Comparison of ENCODE assay signal across 17 cellular contexts in the genomic region with DNA sequence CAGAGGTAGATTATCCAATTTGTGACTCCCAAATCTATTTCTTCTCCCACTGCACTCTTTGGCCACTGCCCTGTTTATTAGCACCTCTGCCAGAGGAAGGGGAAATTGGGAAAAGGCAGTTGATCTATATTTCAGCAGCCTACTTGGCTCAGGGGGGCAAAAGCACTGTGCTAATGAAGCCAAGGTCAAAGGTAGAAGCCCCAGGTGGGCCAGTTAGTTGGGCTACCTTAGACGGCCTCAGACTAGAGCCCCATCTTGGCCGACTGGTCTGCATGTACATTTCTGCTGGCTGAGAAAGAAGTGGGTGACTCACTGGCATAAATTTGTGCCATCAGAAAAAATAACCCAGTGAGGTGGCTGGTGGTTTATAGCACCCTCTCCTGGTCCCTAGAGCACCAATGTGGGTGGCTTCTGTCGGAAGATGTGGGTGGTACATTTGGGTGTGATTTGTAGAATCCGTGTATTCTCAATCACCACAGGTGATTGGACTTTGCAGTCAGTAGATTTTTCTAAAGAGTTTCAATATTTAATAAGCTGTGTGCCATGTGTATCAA.
DNase-seq lines count a peak whose midpoint lies in the region; ATAC-seq and TF ChIP-seq lines count a peak whose summit lies in the region.
"Had no signal": no experiment of that assay in that cellular context is flagged by ENCODE, and none has a peak within 500 bp of the region (broad histone marks: within the 10 kb centered on the region; RNA-seq: fewer than 3 reads in every experiment).

No MANE protein-coding gene starts in this region.

- no peak for TF ChIP-seq POLR2A in transverse colon (IDR thresholded peaks at IDR 0.05)

- no peak overlapping the region for H3K56ac ChIP-seq in H9 (ENCODE audit: insufficient read length, low read depth, low read length)

- POLR2A ChIA-PET in WTC11 (lab: Charles Lee), result no interaction called here

- H3K27ac ChIP-seq in H9 (ENCODE audit: insufficient read length, low read depth, low read length), result no peak overlapping the region
- no peak overlapping the region for H3K27ac ChIP-seq in endodermal cell (ENCODE audit: low read depth, low read length)
- H3K27ac ChIP-seq in transverse colon, result no peak overlapping the region
- H3K27ac ChIP-seq: BLaER1 treated with 17β-estradiol and CSF1 and Interleukin-3, amounts not matched to agents 10 nM and 100 nM; SJCRH30 had no signal

- H3K4me2 ChIP-seq in H9 (ENCODE audit: insufficient read depth, insufficient read length, low read length), result no peak overlapping the region
- H3K4me2 ChIP-seq: BLaER1 treated with 17β-estradiol and CSF1 and Interleukin-3, amounts not matched to agents 10 nM and 100 nM had no signal

- H3K4me1 Mint-ChIP-seq in H9 (peaks cover 4% of the 10 kb centered on the region in 2 experiments), endodermal cell (no peaks in the 10 kb centered on the region), WTC11 (peaks cover 4% of the 10 kb centered on the region)

- no peak overlapping the region for H4K5ac ChIP-seq in H9 (ENCODE audit: insufficient read length, low read depth, low read length)

- in situ Hi-C loops in transverse colon (cut with MboI; ENCODE audit: low pct_ligation_motif_present in 1 of 4, low pct_unique_long_range_greater_than_20kb in 1 of 4, low sequenced_read_pairs in 3 of 4), result no loop called here

- H3K23me2 ChIP-seq in H9 (ENCODE audit: insufficient read length, low read depth, low read length, poor library complexity, severe bottlenecking), result no peaks in the 10 kb centered on the region

- no peak overlapping the region for H2BK20ac ChIP-seq in H9 (ENCODE audit: low read depth, low read length, poor library complexity, severe bottlenecking)

- H3K4ac ChIP-seq in H9 (ENCODE audit: low read depth, low read length), result no peak overlapping the region

- intact Hi-C loops in transverse colon (cut with DNase I; ENCODE audit: low total_unique reads), result no loop called here

- no peak overlapping the region for H3K27ac Mint-ChIP-seq in H9
- H3K27ac Mint-ChIP-seq in endodermal cell, result no peak overlapping the region
- H3K27ac Mint-ChIP-seq in WTC11, result no peak overlapping the region
- H3K27ac Mint-ChIP-seq: CD8-positive, alpha-beta T cell had no signal

- TF ChIP-seq EP300 in transverse colon (IDR thresholded peaks at IDR 0.05; ENCODE audit: low read depth), result no peak

- no peaks in the 10 kb centered on the region; the same call in 1 of the 2 replicates for H3K27me3 Mint-ChIP-seq in H9 (ENCODE audit: low read depth)
- no peaks in the 10 kb centered on the region for H3K27me3 Mint-ChIP-seq in endodermal cell (ENCODE audit: insufficient read depth)
- no peaks in the 10 kb centered on the region for H3K27me3 Mint-ChIP-seq in WTC11 (ENCODE audit: low read depth)

- no peaks in the 10 kb centered on the region for H3K36me3 Mint-ChIP-seq in H9 (ENCODE audit: insufficient read depth in 1 of 3, low read depth in 3 of 3)
- H3K36me3 Mint-ChIP-seq in endodermal cell (ENCODE audit: low read depth), result no peaks in the 10 kb centered on the region
- no peaks in the 10 kb centered on the region for H3K36me3 Mint-ChIP-seq in WTC11
- H3K36me3 Mint-ChIP-seq: CD8-positive, alpha-beta T cell had no signal

- no peak overlapping the region for H3K14ac ChIP-seq in H9 (ENCODE audit: insufficient read depth, low read length)

- H3K23ac ChIP-seq in H9 (ENCODE audit: insufficient read length, low read depth, low read length), result no peak overlapping the region

- no peak overlapping the region for H2BK120ac ChIP-seq in H9 (ENCODE audit: low read depth, low read length, poor library complexity, severe bottlenecking)

- H2BK5ac ChIP-seq in H9 (ENCODE audit: insufficient read length, low read length), result no peak overlapping the region

- H4K8ac ChIP-seq in H9 (replicated peaks; ENCODE audit: insufficient read length, low read depth, low read length), result no peak overlapping the region

- H3T11ph ChIP-seq in H9 (ENCODE audit: low read length), result no peak overlapping the region

- H3K9me3 ChIP-seq in H9 (ENCODE audit: control insufficient read depth, low read depth, low read length) (no peaks in the 10 kb centered on the region), MG63 (no peaks in the 10 kb centered on the region), endodermal cell (ENCODE audit: control insufficient read depth, low read length) (no peaks in the 10 kb centered on the region), transverse colon (no peaks in the 10 kb centered on the region)
- H3K9me3 ChIP-seq: BLaER1 treated with 17β-estradiol and CSF1 and Interleukin-3, amounts not matched to agents 10 nM and 100 nM; SJCRH30 had no signal

- H4K20me1 ChIP-seq in H9 (ENCODE audit: control insufficient read depth, insufficient read depth, insufficient read length), result no peaks in the 10 kb centered on the region
- H4K20me1 ChIP-seq: BLaER1 treated with 17β-estradiol and CSF1 and Interleukin-3, amounts not matched to agents 10 nM and 100 nM had no signal

- no peak overlapping the region for H3K18ac ChIP-seq in H9 (ENCODE audit: insufficient read length, low read depth, low read length)

- CTCF ChIA-PET in WTC11 (lab: Charles Lee), result no interaction called here

- no peak overlapping the region for H2AFZ ChIP-seq in H9 (ENCODE audit: low read length)

- no peak overlapping the region for H2AK5ac ChIP-seq in H9 (ENCODE audit: insufficient read length, low read length)

- H2BK15ac ChIP-seq in H9 (ENCODE audit: low read depth, low read length), result no peak overlapping the region

- H3K9me3 Mint-ChIP-seq in H9 (no peaks in the 10 kb centered on the region), endodermal cell (no peaks in the 10 kb centered on the region), WTC11 (no peaks in the 10 kb centered on the region)
- H3K9me3 Mint-ChIP-seq: CD8-positive, alpha-beta T cell had no signal

- DNase-seq in H9 (no peak), MG63 (peak; percentile 38), endodermal cell (peak; percentile 30), transverse colon (no peak), activated T-cell treated with anti-CD3 and anti-CD28 coated beads for 4 hours (no peak), WTC11 (ENCODE audit: low spot score) (no peak)
- DNase-seq: CD8-positive, alpha-beta T cell; GOT3; NCI-H1092 treated with DMSO at 0.1 percent for 48 hours; NCI-H146; NCI-H2029; NCI-H2227 treated with DMSO at 0.1 percent for 48 hours; NCI-H510A; SJCRH30 had no signal

- H3K4me3 Mint-ChIP-seq in H9 (no peak overlapping the region), endodermal cell (no peak overlapping the region), WTC11 (no peak overlapping the region)
- H3K4me3 Mint-ChIP-seq: CD8-positive, alpha-beta T cell had no signal

- H3K9ac ChIP-seq in H9 (ENCODE audit: extremely low read depth, insufficient read length, low read length) (no peak overlapping the region), endodermal cell (ENCODE audit: extremely low read depth, low read length, poor library complexity, severe bottlenecking) (no peak overlapping the region)
- H3K9ac ChIP-seq: BLaER1 treated with 17β-estradiol and CSF1 and Interleukin-3, amounts not matched to agents 10 nM and 100 nM had no signal

- no peaks in the 10 kb centered on the region for H3K4me1 ChIP-seq in H9 (ENCODE audit: insufficient read depth, low read length)
- H3K4me1 ChIP-seq in endodermal cell (ENCODE audit: control insufficient read depth, insufficient read depth, low read length), result no peaks in the 10 kb centered on the region
- no peaks in the 10 kb centered on the region for H3K4me1 ChIP-seq in transverse colon
- H3K4me1 ChIP-seq: BLaER1 treated with 17β-estradiol and CSF1 and Interleukin-3, amounts not matched to agents 10 nM and 100 nM; SJCRH30 had no signal

- H3K27me3 ChIP-seq in H9 (ENCODE audit: insufficient read depth, low read length), result no peaks in the 10 kb centered on the region
- no peaks in the 10 kb centered on the region for H3K27me3 ChIP-seq in MG63
- H3K27me3 ChIP-seq in endodermal cell (ENCODE audit: control insufficient read depth, insufficient read depth, low read length, poor library complexity, severe bottlenecking), result no peaks in the 10 kb centered on the region
- no peaks in the 10 kb centered on the region for H3K27me3 ChIP-seq in transverse colon
- H3K27me3 ChIP-seq: BLaER1 treated with 17β-estradiol and CSF1 and Interleukin-3, amounts not matched to agents 10 nM and 100 nM; SJCRH30 had no signal

- H3K79me2 ChIP-seq in H9 (ENCODE audit: insufficient read depth, low read length), result no peaks in the 10 kb centered on the region

- H3K4me3 ChIP-seq in MG63 (no peak overlapping the region), endodermal cell (ENCODE audit: low read length) (no peak overlapping the region), transverse colon (no peak overlapping the region)
- H3K4me3 ChIP-seq: BLaER1 treated with 17β-estradiol and CSF1 and Interleukin-3, amounts not matched to agents 10 nM and 100 nM; SJCRH30 had no signal

- no peaks in the 10 kb centered on the region for H3K36me3 ChIP-seq in MG63
- no peaks in the 10 kb centered on the region for H3K36me3 ChIP-seq in endodermal cell (ENCODE audit: control insufficient read depth, insufficient read depth, low read length)
- no peaks in the 10 kb centered on the region for H3K36me3 ChIP-seq in transverse colon
- H3K36me3 ChIP-seq: BLaER1 treated with 17β-estradiol and CSF1 and Interleukin-3, amounts not matched to agents 10 nM and 100 nM; SJCRH30 had no signal

- no peak overlapping the region for H4K91ac ChIP-seq in H9 (ENCODE audit: insufficient read length, low read depth, low read length)

- TF ChIP-seq CTCF in H9 (conservative IDR thresholded peaks at IDR 0.05), result peak; percentile 46
- TF ChIP-seq CTCF in endodermal cell (conservative IDR thresholded peaks at IDR 0.05), result peak; percentile 52
- no peak for TF ChIP-seq CTCF in transverse colon (IDR thresholded peaks at IDR 0.05)
- no peak for TF ChIP-seq CTCF in WTC11 (IDR thresholded peaks at IDR 0.05)

- no CpG with 5 or more reads among the region's 4 CpGs for WGBS in H9 (ENCODE audit: extremely low coverage, insufficient read length, low lambda C conversion rate)
- 81% methylated on average over 4 of the region's 4 CpGs; no CpG with 5 or more reads in 1 of the 2 experiments for WGBS in endodermal cell (ENCODE audit: insufficient coverage in 1 of 2, insufficient read length in 1 of 2), 2 experiments
- 85 to 100% methylated on average over 1 to 4 of the region's 4 CpGs for WGBS in transverse colon (ENCODE audit: low coverage in 1 of 2), 2 donors

- ATAC-seq in HG02588 (IDR thresholded peaks at IDR 0.05; ENCODE audit: unreplicated experiment), result no peak
- ATAC-seq in WTC11, result no peak
- ATAC-seq: CD8-positive, alpha-beta T cell; Panc1 had no signal

- H3K79me1 ChIP-seq in H9 (ENCODE audit: insufficient read depth, low read depth, low read length, poor library complexity, severe bottlenecking), result no peaks in the 10 kb centered on the region

- no peak overlapping the region for H2BK12ac ChIP-seq in H9 (ENCODE audit: insufficient read length, low read depth, low read length)

TF ChIP-seq in WTC11, 78 proteins besides CTCF, POLR2A, EP300 and RAD21 (continues in another document):
- TF ChIP-seq FOXK1 (CRISPR knock-in tag; IDR thresholded peaks at IDR 0.05), result no peak

Comparison
In these comparisons a context has a peak if more than half of its experiments do, and no peak if none do; other contexts are left out.
1. DNase-seq: peak in MG63 (single experiment) and endodermal cell (single experiment); none in H9 (single experiment), transverse colon (single experiment), activated T-cell treated with anti-CD3 and anti-CD28 coated beads for 4 hours (single experiment) and WTC11 (single experiment).
2. CTCF ChIP-seq: peak in H9 (single experiment) and endodermal cell (single experiment); none in transverse colon (0 of 5) and WTC11 (single experiment).